ENCODE assay signal across 18 cellular contexts in genomic region chr6:113907107-113907506, GRCh38.
"Had no signal": no experiment of that assay in that cellular context is flagged by ENCODE, and none has a peak within 500 bp of the region (broad histone marks: within the 10 kb centered on the region; RNA-seq: fewer than 3 reads in every experiment).

No MANE protein-coding gene starts in this region.

- ATAC-seq: effector memory CD8-positive, alpha-beta T cell; gastrocnemius medialis; left lung had no signal

- H3K27me3 ChIP-seq: gastrocnemius medialis, heart right ventricle, left lung, sigmoid colon, upper lobe of left lung had no signal

- H3K36me3 Mint-ChIP-seq: activated naive CD8-positive, alpha-beta T cell treated with anti-CD3 and anti-CD28 coated beads, Interleukin-2, amount 10 ng/mL, durations not matched to agents 7 days and 5 days had no signal

- H3K4me1 ChIP-seq: gastrocnemius medialis had no signal

- H3K4me1 Mint-ChIP-seq: activated CD4-positive, alpha-beta memory T cell treated with anti-CD3 and anti-CD28 coated beads, Interleukin-2, amount 10 ng/mL, durations not matched to agents 7 days and 5 days had no signal

- H3K4me3 Mint-ChIP-seq: activated CD4-positive, alpha-beta memory T cell treated with anti-CD3 and anti-CD28 coated beads, Interleukin-2, amount 10 ng/mL, durations not matched to agents 7 days and 5 days; activated naive CD8-positive, alpha-beta T cell treated with anti-CD3 and anti-CD28 coated beads, Interleukin-2, amount 10 ng/mL, durations not matched to agents 7 days and 5 days; effector memory CD8-positive, alpha-beta T cell; neural crest cell had no signal

- H3K9me3 Mint-ChIP-seq: activated CD4-positive, alpha-beta memory T cell treated with anti-CD3 and anti-CD28 coated beads, Interleukin-2, amount 10 ng/mL, durations not matched to agents 7 days and 5 days; activated naive CD8-positive, alpha-beta T cell treated with anti-CD3 and anti-CD28 coated beads, Interleukin-2, amount 10 ng/mL, durations not matched to agents 7 days and 5 days; effector memory CD8-positive, alpha-beta T cell had no signal

- H3K9me3 ChIP-seq: gastrocnemius medialis, heart right ventricle, left lung, sigmoid colon, upper lobe of left lung had no signal

- DNase-seq: activated CD4-positive, alpha-beta memory T cell treated with anti-CD3 and anti-CD28 coated beads, Interleukin-2, amount 10 ng/mL, durations not matched to agents 7 days and 5 days; activated CD4-positive, alpha-beta T cell treated with anti-CD3 and anti-CD28 coated beads for 1 hour; activated gamma-delta T cell treated with Interleukin-2 at 50 U/mL for 16 hours; activated naive CD8-positive, alpha-beta T cell treated with anti-CD3 and anti-CD28 coated beads, Interleukin-2, amount 10 ng/mL, durations not matched to agents 7 days and 5 days; activated T-cell treated with anti-CD3 and anti-CD28 coated beads, Interleukin-2, amount 50 U/mL, for 48 hours; caudate nucleus; effector memory CD8-positive, alpha-beta T cell; gastrocnemius medialis; heart right ventricle; left lung; mesendoderm; sigmoid colon; stimulated activated CD4-positive, alpha-beta T cell treated with anti-CD3 and anti-CD28 coated beads, Interleukin-2, amount 100 ng/mL, for 24 hours; stimulated activated naive CD4-positive, alpha-beta T cell; substantia nigra; T-helper 9 cell; upper lobe of left lung had no signal

- H3K36me3 ChIP-seq: gastrocnemius medialis, heart right ventricle, left lung, sigmoid colon, upper lobe of left lung had no signal

- H3K27ac ChIP-seq: gastrocnemius medialis, left lung, sigmoid colon, upper lobe of left lung had no signal

- H3K4me3 ChIP-seq: gastrocnemius medialis, heart right ventricle, left lung, sigmoid colon, upper lobe of left lung had no signal

- H3K27ac Mint-ChIP-seq: activated CD4-positive, alpha-beta memory T cell treated with anti-CD3 and anti-CD28 coated beads, Interleukin-2, amount 10 ng/mL, durations not matched to agents 7 days and 5 days; activated naive CD8-positive, alpha-beta T cell treated with anti-CD3 and anti-CD28 coated beads, Interleukin-2, amount 10 ng/mL, durations not matched to agents 7 days and 5 days; effector memory CD8-positive, alpha-beta T cell had no signal
